In genomic region chr9:128371622-128372117, GRCh38 we compare ENCODE assay signal across 8 cellular contexts. TPM values are rescaled to one million over a fixed set of nuclear protein-coding genes. Genes with fewer than 3 reads are reported as not detected.
A peak's percentile ranks its signal among the peaks of the same experiment; 100 is the strongest.
DNase-seq lines count a peak whose midpoint lies in the region; ATAC-seq and TF ChIP-seq lines count a peak whose summit lies in the region.

No MANE protein-coding gene starts in this region.

- H3K79me2 ChIP-seq in GM23338 (replicated peaks; ENCODE audit: insufficient read depth): peaks cover 37% of the 10 kb centered on the region

- ATAC-seq in GM23338: no peak
- ATAC-seq in foreskin keratinocyte: no peak
- ATAC-seq in HG02870 (IDR thresholded peaks at IDR 0.05; ENCODE audit: unreplicated experiment): no peak

- peaks cover 38% of the 10 kb centered on the region for H3K27me3 ChIP-seq in GM23338 (ENCODE audit: insufficient read depth)
- no peaks in the 10 kb centered on the region for H3K27me3 ChIP-seq in foreskin keratinocyte

- H2AFZ ChIP-seq in GM23338: peak overlapping the region; percentile 89

- H3K36me3 ChIP-seq in GM23338 (ENCODE audit: insufficient read depth): no peaks in the 10 kb centered on the region

- H3K4me3 Mint-ChIP-seq in GM23338: peak overlapping the region; percentile 93

- no peaks in the 10 kb centered on the region; the same call in 2 of the 3 replicates for H3K36me3 Mint-ChIP-seq in GM23338 (ENCODE audit: low read depth)

- peak overlapping the region; percentile 49 for H3K27ac Mint-ChIP-seq in GM23338

- H3K4me1 Mint-ChIP-seq in GM23338: peaks cover 27% of the 10 kb centered on the region

- DNase-seq in GM23338 (ENCODE audit: low spot score) (no peak), foreskin keratinocyte (no peak), AG08396 (ENCODE audit: low spot score) (no peak), SIG-M5 treated with dmso at 0.1 percent for 504 hours (lab: John Stamatoyannopoulos, UW; ENCODE audit: unreplicated experiment) (no peak)
- no peak for DNase-seq in activated CD4-positive, alpha-beta T cell treated with anti-CD3 and anti-CD28 coated beads for 1 hour

- peaks cover 4% of the 10 kb centered on the region; the same call in 1 of the 2 replicates for H3F3A ChIP-seq in GM23338 (replicated peaks; ENCODE audit: low read depth)

- TF ChIP-seq CTCF in GM23338 (conservative IDR thresholded peaks at IDR 0.05; ENCODE audit: low read depth in 2 of 2) (no peak), WI38 (IDR thresholded peaks at IDR 0.05; ENCODE audit: low read depth, low read length) (no peak), foreskin keratinocyte (conservative IDR thresholded peaks at IDR 0.05) (no peak)

- H3K27ac ChIP-seq in GM23338 (ENCODE audit: low read depth) (no peak overlapping the region), foreskin keratinocyte (peak overlapping the region; percentile 54), skin epidermis (peak overlapping the region; percentile 69 to 98 (median 93))

- H3K4me1 ChIP-seq in GM23338 (ENCODE audit: insufficient read depth) (peaks cover 7% of the 10 kb centered on the region), foreskin keratinocyte (peaks cover 5% of the 10 kb centered on the region)

- H3K4me2 ChIP-seq in GM23338: peak overlapping the region; percentile 100

- peaks cover 16% of the 10 kb centered on the region for H4K20me1 ChIP-seq in GM23338 (replicated peaks; ENCODE audit: insufficient read depth)

- H3K27me3 Mint-ChIP-seq in GM23338 (ENCODE audit: insufficient read depth, low read depth, poor library complexity): peaks cover 30% of the 10 kb centered on the region

- H3K4me3 ChIP-seq in GM23338: peak overlapping the region; percentile 99
- peak overlapping the region; percentile 98 for H3K4me3 ChIP-seq in WI38 (ENCODE audit: low read depth, low read length)
- peak overlapping the region; percentile 53 to 86 (median 76) for H3K4me3 ChIP-seq in skin epidermis

- H3K9me2 ChIP-seq in GM23338 (ENCODE audit: insufficient read depth): no peaks in the 10 kb centered on the region

- H3K9me3 Mint-ChIP-seq in GM23338: no peaks in the 10 kb centered on the region; the same call in 1 of the 3 replicates

TF ChIP-seq in GM23338, 12 proteins besides CTCF, POLR2A, EP300 and RAD21:
- TF ChIP-seq ZNF462 (CRISPR knock-in tag; IDR thresholded peaks at IDR 0.05) (no peak), EZH2 (IDR thresholded peaks at IDR 0.05; ENCODE audit: low read depth, unreplicated experiment) (no peak), ZNF114 (CRISPR knock-in tag; IDR thresholded peaks at IDR 0.05) (no peak), JUNB (IDR thresholded peaks at IDR 0.05; ENCODE audit: unreplicated experiment) (no peak), STAT1 (IDR thresholded peaks at IDR 0.05; ENCODE audit: unreplicated experiment) (no peak)

RNA-seq across cellular contexts. Expression of gene URM1, which starts 0.5 kb away (rescaled TPM):
- total RNA-seq in GM23338 (2014; rRNA removed; shearing (Covaris generic)): 45.3 and 47.8 TPM in 2 replicates
- polyA plus RNA-seq in GM23338 (2016; fragmentation: Nextera tagmentation; extraction: Ambion mirVana) (27.9 and 28.6 TPM in 2 replicates), foreskin keratinocyte (67.6 and 70.2 TPM in 2 replicates)
- 35.9 and 36.9 TPM in 2 replicates for total RNA-seq in foreskin keratinocyte

RNA-seq across cellular contexts. Expression of gene SLC27A4, which starts 31.3 kb away (rescaled TPM):
- 21.4 and 25.3 TPM in 2 replicates for total RNA-seq in GM23338 (2014; rRNA removed; shearing (Covaris generic))
- polyA plus RNA-seq in GM23338 (2016; fragmentation: Nextera tagmentation; extraction: Ambion mirVana) (7.9 and 9.9 TPM in 2 replicates), foreskin keratinocyte (28.6 and 34.0 TPM in 2 replicates)
- 29.5 and 32.8 TPM in 2 replicates for total RNA-seq in foreskin keratinocyte

RNA-seq across cellular contexts. Expression of gene CERCAM, which starts 49.0 kb away (rescaled TPM):
- total RNA-seq in GM23338 (2014; rRNA removed; shearing (Covaris generic)): 5.6 and 7.9 TPM in 2 replicates
- polyA plus RNA-seq in GM23338 (2016; fragmentation: Nextera tagmentation; extraction: Ambion mirVana) (2.7 TPM in 2 replicates), foreskin keratinocyte (41.6 and 54.5 TPM in 2 replicates)
- 39.7 and 46.4 TPM in 2 replicates for total RNA-seq in foreskin keratinocyte

RNA-seq across cellular contexts. Expression of gene COQ4, which starts 49.0 kb away (rescaled TPM):
- 29.2 and 35.3 TPM in 2 replicates for total RNA-seq in GM23338 (2014; rRNA removed; shearing (Covaris generic))
- 34.5 and 37.0 TPM in 2 replicates for polyA plus RNA-seq in GM23338 (2016; fragmentation: Nextera tagmentation; extraction: Ambion mirVana)
- 29.2 and 33.5 TPM in 2 replicates for total RNA-seq in foreskin keratinocyte
- 35.8 and 38.3 TPM in 2 replicates for polyA plus RNA-seq in foreskin keratinocyte

RNA-seq across cellular contexts. Expression of gene TRUB2, which starts 49.4 kb away (rescaled TPM):
- total RNA-seq in GM23338 (2014; rRNA removed; shearing (Covaris generic)): 12.0 and 15.4 TPM in 2 replicates
- polyA plus RNA-seq in GM23338 (2016; fragmentation: Nextera tagmentation; extraction: Ambion mirVana): 29.4 and 31.4 TPM in 2 replicates
- 24.6 and 26.0 TPM in 2 replicates for total RNA-seq in foreskin keratinocyte
- 23.8 and 26.3 TPM in 2 replicates for polyA plus RNA-seq in foreskin keratinocyte
